8 cellular contexts compared by ENCODE assay signal in genomic region chr20:34709044-34709835, GRCh38. TPM values are rescaled to one million over a fixed set of nuclear protein-coding genes. Genes with fewer than 3 reads are reported as not detected.
A peak's percentile ranks its signal among the peaks of the same experiment; 100 is the strongest.
DNase-seq lines count a peak whose midpoint lies in the region; ATAC-seq and TF ChIP-seq lines count a peak whose summit lies in the region.

No MANE protein-coding gene starts in this region.

- H3K9me3 Mint-ChIP-seq in nephron, result no peaks in the 10 kb centered on the region

- H3K27me3 ChIP-seq in Peyer's patch (no peaks in the 10 kb centered on the region), fibroblast of lung (ENCODE audit: control insufficient read depth, insufficient read depth, low read length) (no peaks in the 10 kb centered on the region)

- peak overlapping the region in 2 of 3 experiments; percentile 43 to 75 for H3K27ac Mint-ChIP-seq in nephron

- H3K9me3 ChIP-seq in Peyer's patch, result no peaks in the 10 kb centered on the region
- no peaks in the 10 kb centered on the region for H3K9me3 ChIP-seq in fibroblast of lung (ENCODE audit: control insufficient read depth, insufficient read depth, low read depth, low read length)

- H4K20me1 ChIP-seq in fibroblast of lung (ENCODE audit: control insufficient read depth, extremely low read depth, insufficient read depth, low read length), result no peaks in the 10 kb centered on the region

- H3K79me2 ChIP-seq in fibroblast of lung (ENCODE audit: control insufficient read depth, insufficient read depth, low read length), result peaks cover 1% of the 10 kb centered on the region

- no peak for TF ChIP-seq POLR2A in Peyer's patch (IDR thresholded peaks at IDR 0.05)

- TF ChIP-seq CTCF in Peyer's patch (IDR thresholded peaks at IDR 0.05), result peak in 1 of 6 experiments; percentile 1
- TF ChIP-seq CTCF in fibroblast of lung (conservative IDR thresholded peaks at IDR 0.05 in 1 of 2, IDR thresholded peaks at IDR 0.05 in 1 of 2; ENCODE audit: low read depth in 1 of 2, low read length in 2 of 2), result no peak
- no peak for TF ChIP-seq CTCF in nephron (IDR thresholded peaks at IDR 0.05; ENCODE audit: unreplicated experiment in 3 of 3)

- peak overlapping the region; percentile 61 to 86 (median 69) for H3K4me3 ChIP-seq in Peyer's patch
- H3K4me3 ChIP-seq in fibroblast of lung (replicated peaks in 1 of 4; ENCODE audit: control extremely low read depth in 1 of 4, insufficient read depth in 1 of 4, low read depth in 3 of 4, low read length in 4 of 4), result peak overlapping the region; percentile 44 to 65 (median 56)

- peak overlapping the region; percentile 2 for H2AFZ ChIP-seq in fibroblast of lung (ENCODE audit: low read length)

- H3K36me3 ChIP-seq in Peyer's patch (peaks cover 0 to 4% (median 0%) of the 10 kb centered on the region in 3 donors), fibroblast of lung (ENCODE audit: control insufficient read depth, insufficient read depth, low read length) (peaks cover 6% of the 10 kb centered on the region)

- ATAC-seq in GM19455 (IDR thresholded peaks at IDR 0.05; ENCODE audit: unreplicated experiment), result peak; percentile 53
- ATAC-seq in stimulated activated naive CD8-positive, alpha-beta T cell treated with anti-CD3 and anti-CD28 coated beads, Interleukin-15, Interleukin-2, amounts not matched to agents 100 U/mL and 50 U/mL, for 24 hours, result peak; percentile 78

- H3K4me3 Mint-ChIP-seq in nephron, result peak overlapping the region; percentile 87

- H3K9ac ChIP-seq in fibroblast of lung (ENCODE audit: insufficient read depth, low read length), result peak overlapping the region; percentile 74

- H3K4me1 ChIP-seq in Peyer's patch (peaks cover 0 to 49% (median 9%) of the 10 kb centered on the region in 4 donors), fibroblast of lung (ENCODE audit: control insufficient read depth, extremely low read depth, insufficient read depth, low read length) (peaks cover 29% of the 10 kb centered on the region)

- DNase-seq in COLO668 (lab: John Stamatoyannopoulos, UW; ENCODE audit: unreplicated experiment) (peak; percentile 79), HS-27A (ENCODE audit: low read depth) (peak; percentile 78), Peyer's patch (peak; percentile 88 to 95 (median 88)), fibroblast of lung (ENCODE audit: low read depth in 2 of 2) (peak; percentile 77 to 86)
- peak; percentile 59 to 61 for DNase-seq in activated T-helper 1 cell treated with anti-CD3 and anti-CD28 coated beads, Interleukin-2, amount 50 U/mL, for 16 hours (ENCODE audit: low read depth in 1 of 2, low spot score in 1 of 2)
- peak; percentile 87 for DNase-seq in stimulated activated naive CD8-positive, alpha-beta T cell treated with anti-CD3 and anti-CD28 coated beads, Interleukin-15, Interleukin-2, amounts not matched to agents 100 U/mL and 50 U/mL, for 24 hours

- H3K4me1 Mint-ChIP-seq in nephron, result peaks cover 32% of the 10 kb centered on the region

- H3K36me3 Mint-ChIP-seq in nephron (ENCODE audit: low read depth), result peaks cover 15% of the 10 kb centered on the region

- H3K27ac ChIP-seq in Peyer's patch (peak overlapping the region; percentile 71 to 91 (median 82)), fibroblast of lung (ENCODE audit: insufficient read depth, low read length) (peak overlapping the region; percentile 78)

- peaks cover 9% of the 10 kb centered on the region for H3K27me3 Mint-ChIP-seq in nephron (ENCODE audit: low read depth)

- peak overlapping the region; percentile 77 for H3K4me2 ChIP-seq in fibroblast of lung (ENCODE audit: extremely low read depth, insufficient read depth, low read length)

RNA-seq across cellular contexts. Expression of gene TP53INP2, which starts 5.1 kb away (rescaled TPM):
- total RNA-seq in Peyer's patch, result 10 to 100 TPM; 16.5 to 43.0 (median 34.4) TPM
- total RNA-seq in fibroblast of lung, result 2.3 and 6.4 TPM in 2 replicates
- 9.8 and 10.0 TPM in 2 replicates for polyA plus RNA-seq in fibroblast of lung
- 20.7 and 28.5 TPM in 2 replicates for polyA plus RNA-seq in fibroblast of lung (2012)
- 34.9 and 38.8 TPM in 2 replicates for polyA minus RNA-seq in fibroblast of lung (ENCODE audit: low replicate concordance)

RNA-seq across cellular contexts. Expression of gene PIGU, which starts 32.3 kb away (rescaled TPM):
- 10 to 100 TPM in 3 of 4 donors, 1 to 10 TPM in 1; 6.6 to 29.5 (median 18.4) TPM for total RNA-seq in Peyer's patch
- 4.9 and 6.4 TPM in 2 replicates for total RNA-seq in fibroblast of lung
- 42.6 and 47.5 TPM in 2 replicates for polyA plus RNA-seq in fibroblast of lung
- 17.7 and 20.7 TPM in 2 replicates for polyA plus RNA-seq in fibroblast of lung (2012)
- polyA minus RNA-seq in fibroblast of lung (ENCODE audit: low replicate concordance), result 36.3 and 40.7 TPM in 2 replicates

Comparison
In these comparisons a context has a peak if more than half of its experiments do, and no peak if none do; other contexts are left out.
1. Peak in every context shown above with its lines: DNase-seq, ATAC-seq, H3K4me3 ChIP-seq and H3K27ac ChIP-seq.